ENCODE assay signal across 13 cellular contexts in the genomic region with DNA sequence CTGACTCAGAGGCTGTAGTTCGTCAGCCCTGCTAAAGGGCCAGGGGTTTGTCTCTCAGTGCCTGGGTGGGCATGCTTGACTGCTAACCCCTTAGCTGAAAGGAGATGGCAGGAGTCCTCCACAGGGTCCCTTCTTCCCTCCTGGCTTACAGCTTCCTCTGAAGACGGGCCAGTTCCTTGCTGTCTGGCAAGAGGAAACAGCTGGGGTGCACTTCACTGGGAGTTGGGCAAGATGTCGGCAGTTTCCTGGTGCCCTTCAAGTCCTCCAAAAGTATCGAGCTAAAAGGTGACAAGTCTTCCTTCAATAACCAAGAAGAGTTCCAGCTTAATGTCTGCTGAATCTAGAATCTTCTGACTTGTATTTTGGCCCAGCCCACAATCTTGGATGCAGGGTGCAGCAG. TPM values are rescaled to one million over a fixed set of nuclear protein-coding genes. Genes with fewer than 3 reads are reported as not detected.
DNase-seq lines count a peak whose midpoint lies in the region; ATAC-seq and TF ChIP-seq lines count a peak whose summit lies in the region.
"Had no signal": no experiment of that assay in that cellular context is flagged by ENCODE, and none has a peak within 500 bp of the region (broad histone marks: within the 10 kb centered on the region; RNA-seq: fewer than 3 reads in every experiment).

No MANE protein-coding gene starts in this region.

- TF ChIP-seq EP300 in gastroesophageal sphincter (IDR thresholded peaks at IDR 0.05), result no peak

- H3K36me3 ChIP-seq in gastroesophageal sphincter, result peaks cover 0 to 98% of the 10 kb centered on the region in 2 donors
- H3K36me3 ChIP-seq in brain microvascular endothelial cell (replicated peaks), result peaks cover 57% of the 10 kb centered on the region
- H3K36me3 ChIP-seq: ovary had no signal

- peaks cover 0 to 16% (median 0%) of the 10 kb centered on the region in 3 donors for H3K4me1 ChIP-seq in gastroesophageal sphincter

- H3K27ac ChIP-seq in gastroesophageal sphincter, result peak overlapping the region in 3 of 4 donors; percentile 37 to 55 (median 46)
- no peak overlapping the region for H3K27ac ChIP-seq in brain microvascular endothelial cell
- H3K27ac ChIP-seq: ovary had no signal

- 67% methylated on average over 1 of the region's 4 CpGs; no CpG with 5 or more reads in 1 of the 2 donors for WGBS in gastroesophageal sphincter (ENCODE audit: low coverage in 1 of 2), 2 donors

- H3K9me3 ChIP-seq in gastroesophageal sphincter, result no peaks in the 10 kb centered on the region
- H3K9me3 ChIP-seq: ovary, SK-N-SH had no signal

- H3K27ac Mint-ChIP-seq in stimulated activated memory B cell treated with anti-CD40 and anti-IgM and Interleukin-4, amounts not matched to agents 10 μg/mL and 1 μg/mL and 100 μg/mL, for 72 hours, result peak overlapping the region; percentile 23
- H3K27ac Mint-ChIP-seq: stimulated activated naive CD8-positive, alpha-beta T cell treated with anti-CD3 and anti-CD28 coated beads, Interleukin-15, Interleukin-2, amounts not matched to agents 100 ng/mL and 50 ng/mL, for 24 hours had no signal

- no peaks in the 10 kb centered on the region for H3K27me3 ChIP-seq in gastroesophageal sphincter
- no peaks in the 10 kb centered on the region for H3K27me3 ChIP-seq in brain microvascular endothelial cell (replicated peaks)
- H3K27me3 ChIP-seq: ovary had no signal

- no peaks in the 10 kb centered on the region for H3K27me3 Mint-ChIP-seq in stimulated activated memory B cell treated with anti-CD40 and anti-IgM and Interleukin-4, amounts not matched to agents 10 μg/mL and 1 μg/mL and 100 μg/mL, for 72 hours
- H3K27me3 Mint-ChIP-seq: stimulated activated naive CD8-positive, alpha-beta T cell treated with anti-CD3 and anti-CD28 coated beads, Interleukin-15, Interleukin-2, amounts not matched to agents 100 ng/mL and 50 ng/mL, for 24 hours had no signal

- in situ Hi-C loops in brain microvascular endothelial cell (cut with HindIII; ENCODE audit: low pct_ligation_motif_present, low sequenced_read_pairs), result no loop called here

- TF ChIP-seq CTCF in gastroesophageal sphincter (IDR thresholded peaks at IDR 0.05) (no peak), brain microvascular endothelial cell (IDR thresholded peaks at IDR 0.05; ENCODE audit: low read depth, low read length, missing control alignments) (no peak)

- no peak overlapping the region for H3K4me3 Mint-ChIP-seq in stimulated activated memory B cell treated with anti-CD40 and anti-IgM and Interleukin-4, amounts not matched to agents 10 μg/mL and 1 μg/mL and 100 μg/mL, for 72 hours
- H3K4me3 Mint-ChIP-seq: stimulated activated naive CD8-positive, alpha-beta T cell treated with anti-CD3 and anti-CD28 coated beads, Interleukin-15, Interleukin-2, amounts not matched to agents 100 ng/mL and 50 ng/mL, for 24 hours had no signal

- ATAC-seq in gastroesophageal sphincter (peak; percentile 58), GM19351 (IDR thresholded peaks at IDR 0.05; ENCODE audit: unreplicated experiment) (no peak)
- ATAC-seq in stimulated activated memory B cell treated with anti-CD40 and anti-IgM and Interleukin-4, amounts not matched to agents 10 μg/mL and 1 μg/mL and 100 μg/mL, for 72 hours, result no peak
- ATAC-seq: activated CD4-positive, CD25-positive, alpha-beta regulatory T cell treated with anti-CD3 and anti-CD28 coated beads, Interleukin-2, amount 50 U/mL, for 24 hours had no signal

- no peaks in the 10 kb centered on the region for H3K9me3 Mint-ChIP-seq in stimulated activated memory B cell treated with anti-CD40 and anti-IgM and Interleukin-4, amounts not matched to agents 10 μg/mL and 1 μg/mL and 100 μg/mL, for 72 hours
- H3K9me3 Mint-ChIP-seq: stimulated activated naive CD8-positive, alpha-beta T cell treated with anti-CD3 and anti-CD28 coated beads, Interleukin-15, Interleukin-2, amounts not matched to agents 100 ng/mL and 50 ng/mL, for 24 hours had no signal

- H3K36me3 Mint-ChIP-seq in stimulated activated memory B cell treated with anti-CD40 and anti-IgM and Interleukin-4, amounts not matched to agents 10 μg/mL and 1 μg/mL and 100 μg/mL, for 72 hours, result peaks cover 60% of the 10 kb centered on the region

- TF ChIP-seq POLR2A in gastroesophageal sphincter (IDR thresholded peaks at IDR 0.05), result no peak

- H3K4me1 Mint-ChIP-seq in stimulated activated memory B cell treated with anti-CD40 and anti-IgM and Interleukin-4, amounts not matched to agents 10 μg/mL and 1 μg/mL and 100 μg/mL, for 72 hours, result no peaks in the 10 kb centered on the region

- H3K4me3 ChIP-seq in gastroesophageal sphincter, result no peak overlapping the region
- H3K4me3 ChIP-seq in brain microvascular endothelial cell (ENCODE audit: low read depth, low read length), result no peak overlapping the region
- H3K4me3 ChIP-seq: ovary had no signal

- DNase-seq in MV-4-11 (lab: John Stamatoyannopoulos, UW), result peak; percentile 72
- no peak for DNase-seq in HK-2 (ENCODE audit: unreplicated experiment)
- no peak for DNase-seq in brain microvascular endothelial cell
- DNase-seq: activated T-cell treated with anti-CD3 and anti-CD28 coated beads, Interleukin-2, amount 50 U/mL, for 1 hour; NCI-H187 treated with DMSO at 0.1 percent for 48 hours; NCI-H82; ovary; SK-N-SH had no signal

RNA-seq across cellular contexts. Expression of gene NUP85, which starts 23.4 kb away (rescaled TPM):
- total RNA-seq in gastroesophageal sphincter, result 10 to 100 TPM; 19.6 to 62.3 (median 22.3) TPM

RNA-seq across cellular contexts. Expression of gene GGA3, which starts 32.6 kb away (rescaled TPM):
- 10 to 100 TPM; 19.5 to 27.8 (median 24.5) TPM for total RNA-seq in gastroesophageal sphincter

RNA-seq across cellular contexts. Expression of gene MRPS7, which starts 32.8 kb away (rescaled TPM):
- 10 to 100 TPM; 35.0 to 46.4 (median 38.3) TPM for total RNA-seq in gastroesophageal sphincter

RNA-seq across cellular contexts. Expression of gene MIF4GD, which starts 42.2 kb away (rescaled TPM):
- total RNA-seq in gastroesophageal sphincter, result 10 to 100 TPM; 28.5 to 50.7 (median 44.4) TPM

RNA-seq across cellular contexts. Expression of gene SUMO2, which starts 46.1 kb away (rescaled TPM):
- total RNA-seq in gastroesophageal sphincter, result 10 to 100 TPM; 67.7 to 95.2 (median 69.9) TPM
